In genomic region chr15:65208656-65209055, GRCh38 we compare ENCODE assay signal across 14 cellular contexts. TPM values are rescaled to one million over a fixed set of nuclear protein-coding genes. Genes with fewer than 3 reads are reported as not detected.
"Had no signal": no experiment of that assay in that cellular context is flagged by ENCODE, and none has a peak within 500 bp of the region (broad histone marks: within the 10 kb centered on the region; RNA-seq: fewer than 3 reads in every experiment).

No MANE protein-coding gene starts in this region.

- FAIRE-seq: endothelial cell of umbilical vein had no signal

- H3K9me3 Mint-ChIP-seq: dendritic cell treated with granulocyte-macrophage colony-stimulating factor and Interleukin-4, amounts not matched to agents 40 ng/mL and 50 ng/mL, for 4 days; memory B cell; naive thymus-derived CD8-positive, alpha-beta T cell; stimulated activated naive B cell treated with anti-CD40 and anti-IgM and Interleukin-4, amounts not matched to agents 10 μg/mL and 1 μg/mL and 100 μg/mL, for 72 hours had no signal

- H3K27me3 Mint-ChIP-seq: activated naive CD8-positive, alpha-beta T cell; dendritic cell treated with granulocyte-macrophage colony-stimulating factor and Interleukin-4, amounts not matched to agents 40 ng/mL and 50 ng/mL, for 4 days had no signal

- H3K27ac ChIP-seq: cardiac muscle cell, esophagus muscularis mucosa, thoracic aorta, upper lobe of right lung, VCaP had no signal

- H3K27ac Mint-ChIP-seq: activated naive CD8-positive, alpha-beta T cell; dendritic cell treated with granulocyte-macrophage colony-stimulating factor and Interleukin-4, amounts not matched to agents 40 ng/mL and 50 ng/mL, for 4 days; memory B cell; naive thymus-derived CD8-positive, alpha-beta T cell; stimulated activated naive B cell treated with anti-CD40 and anti-IgM and Interleukin-4, amounts not matched to agents 10 μg/mL and 1 μg/mL and 100 μg/mL, for 72 hours had no signal

- H3K4me3 Mint-ChIP-seq: activated naive CD8-positive, alpha-beta T cell; dendritic cell treated with granulocyte-macrophage colony-stimulating factor and Interleukin-4, amounts not matched to agents 40 ng/mL and 50 ng/mL, for 4 days; memory B cell; naive thymus-derived CD8-positive, alpha-beta T cell; stimulated activated naive B cell treated with anti-CD40 and anti-IgM and Interleukin-4, amounts not matched to agents 10 μg/mL and 1 μg/mL and 100 μg/mL, for 72 hours had no signal

- H3K27me3 ChIP-seq: cardiac muscle cell, esophagus muscularis mucosa, upper lobe of right lung had no signal

- ATAC-seq: naive thymus-derived CD8-positive, alpha-beta T cell; stimulated activated naive B cell treated with anti-CD40 and anti-IgM and Interleukin-4, amounts not matched to agents 10 μg/mL and 1 μg/mL and 100 μg/mL, for 72 hours; upper lobe of right lung had no signal

- H3K4me3 ChIP-seq: cardiac muscle cell, esophagus muscularis mucosa, thoracic aorta, upper lobe of right lung had no signal

- DNase-seq: activated CD4-positive, alpha-beta T cell treated with anti-CD3 and anti-CD28 coated beads, Interleukin-2, amount 50 U/mL, for 48 hours; effector CD8-positive, alpha-beta T cell; naive thymus-derived CD8-positive, alpha-beta T cell; nucleus accumbens; stimulated activated naive B cell treated with anti-CD40 and anti-IgM and Interleukin-4, amounts not matched to agents 10 μg/mL and 1 μg/mL and 100 μg/mL, for 72 hours; upper lobe of right lung had no signal

- H3K36me3 Mint-ChIP-seq: activated naive CD8-positive, alpha-beta T cell; memory B cell; naive thymus-derived CD8-positive, alpha-beta T cell; stimulated activated naive B cell treated with anti-CD40 and anti-IgM and Interleukin-4, amounts not matched to agents 10 μg/mL and 1 μg/mL and 100 μg/mL, for 72 hours had no signal

- H3K9me3 ChIP-seq: esophagus muscularis mucosa, thoracic aorta, upper lobe of right lung had no signal

- H3K36me3 ChIP-seq: cardiac muscle cell, esophagus muscularis mucosa, thoracic aorta, upper lobe of right lung had no signal

RNA-seq across cellular contexts. Expression of gene CILP, which starts 2.6 kb away (rescaled TPM):
- total RNA-seq: endothelial cell of umbilical vein had no signal
